In the genomic region with DNA sequence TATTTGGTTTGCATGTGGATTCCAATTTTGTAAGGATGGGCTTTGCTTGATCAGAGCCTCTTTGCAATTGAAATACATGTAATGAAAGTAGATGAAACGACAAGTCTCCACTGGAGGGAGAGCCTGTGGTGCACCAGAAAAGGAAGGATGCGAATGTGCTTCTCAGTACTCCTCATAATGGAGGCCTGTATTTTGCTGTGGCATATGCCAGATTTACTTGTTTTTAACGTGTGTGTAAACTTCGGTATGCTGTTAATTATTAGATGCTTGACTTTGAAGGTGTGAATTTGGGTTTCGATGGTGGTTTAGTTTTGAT, we compare ENCODE assay signal across 8 cellular contexts. TPM values are rescaled to one million over a fixed set of nuclear protein-coding genes. Genes with fewer than 3 reads are reported as not detected.
DNase-seq lines count a peak whose midpoint lies in the region; ATAC-seq and TF ChIP-seq lines count a peak whose summit lies in the region.

No MANE protein-coding gene starts in this region.

- H3K9me3 Mint-ChIP-seq in activated CD4-positive, alpha-beta memory T cell treated with anti-CD3 and anti-CD28 coated beads, Interleukin-2, amount 10 ng/mL, durations not matched to agents 7 days and 5 days: no peaks in the 10 kb centered on the region

- CTCF ChIA-PET in activated CD4-positive, alpha-beta memory T cell treated with anti-CD3 and anti-CD28 coated beads, Interleukin-2, amount 10 ng/mL, durations not matched to agents 7 days and 5 days (lab: Charles Lee): no interaction called here

- in situ Hi-C loops in G401 (cut with HindIII; ENCODE audit: low sequenced_read_pairs): no loop called here

- ATAC-seq in HG03439 (IDR thresholded peaks at IDR 0.05; ENCODE audit: unreplicated experiment) (no peak), GM19023 (IDR thresholded peaks at IDR 0.05; ENCODE audit: unreplicated experiment) (no peak)

- POLR2A ChIA-PET in activated CD4-positive, alpha-beta memory T cell treated with anti-CD3 and anti-CD28 coated beads, Interleukin-2, amount 10 ng/mL, durations not matched to agents 7 days and 5 days (lab: Charles Lee): interaction anchor here (1.4 to 6.1 kb wide), 2 partner anchors 20 to 96 kb away, joined by 4 to 75 read pairs; no protein-coding TSS in a partner anchor

- H3K4me1 Mint-ChIP-seq in activated CD4-positive, alpha-beta memory T cell treated with anti-CD3 and anti-CD28 coated beads, Interleukin-2, amount 10 ng/mL, durations not matched to agents 7 days and 5 days: peaks cover 40% of the 10 kb centered on the region

- H3K36me3 Mint-ChIP-seq in activated CD4-positive, alpha-beta memory T cell treated with anti-CD3 and anti-CD28 coated beads, Interleukin-2, amount 10 ng/mL, durations not matched to agents 7 days and 5 days (ENCODE audit: low read depth): peaks cover 51% of the 10 kb centered on the region

- H3K27ac Mint-ChIP-seq in activated CD4-positive, alpha-beta memory T cell treated with anti-CD3 and anti-CD28 coated beads, Interleukin-2, amount 10 ng/mL, durations not matched to agents 7 days and 5 days: peak overlapping the region; percentile 88

- H3K27me3 Mint-ChIP-seq in activated CD4-positive, alpha-beta memory T cell treated with anti-CD3 and anti-CD28 coated beads, Interleukin-2, amount 10 ng/mL, durations not matched to agents 7 days and 5 days: peaks cover 8% of the 10 kb centered on the region

- peak overlapping the region; percentile 99 for H3K4me3 Mint-ChIP-seq in activated CD4-positive, alpha-beta memory T cell treated with anti-CD3 and anti-CD28 coated beads, Interleukin-2, amount 10 ng/mL, durations not matched to agents 7 days and 5 days

- peak; percentile 40 for DNase-seq in A172 (ENCODE audit: low spot score)
- peak; percentile 17 for DNase-seq in G401 (ENCODE audit: low spot score)
- peak; percentile 51 for DNase-seq in Jurkat, Clone E6-1 (ENCODE audit: low read depth, low spot score)
- peak; percentile 51 for DNase-seq in activated CD4-positive, alpha-beta memory T cell treated with anti-CD3 and anti-CD28 coated beads, Interleukin-2, amount 10 ng/mL, durations not matched to agents 7 days and 5 days
- peak; percentile 44 for DNase-seq in fibroblast of villous mesenchyme (ENCODE audit: low read depth)
- no peak for DNase-seq in skeletal muscle cell (ENCODE audit: low read depth)

- TF ChIP-seq CTCF in fibroblast of villous mesenchyme (IDR thresholded peaks at IDR 0.05; ENCODE audit: insufficient read depth, low read depth, low read length): peak; percentile 37

- H3K4me3 ChIP-seq in Jurkat, Clone E6-1 (ENCODE audit: low read length): no peak overlapping the region
- H3K4me3 ChIP-seq in fibroblast of villous mesenchyme (ENCODE audit: low read depth, low read length) (peak overlapping the region; percentile 85), skeletal muscle cell (ENCODE audit: low read depth, low read length) (peak overlapping the region; percentile 89)

RNA-seq across cellular contexts. Expression of gene DYRK2, which starts 2.8 kb away (rescaled TPM):
- total RNA-seq in A172 (2014; rRNA removed; shearing (Covaris generic)): 17.3 and 22.4 TPM in 2 replicates
- total RNA-seq in G401 (2014; rRNA removed; shearing (Covaris generic)): 8.9 and 14.8 TPM in 2 replicates
- 15.1 TPM for polyA plus RNA-seq in Jurkat, Clone E6-1 (2012; ENCODE audit: insufficient read depth, insufficient read length)
- 10 to 100 TPM; 49.5 to 53.5 TPM for total RNA-seq in activated CD4-positive, alpha-beta memory T cell treated with anti-CD3 and anti-CD28 coated beads, Interleukin-2, amount 10 ng/mL, durations not matched to agents 7 days and 5 days
- total RNA-seq in fibroblast of villous mesenchyme: 20.7 and 25.1 TPM in 2 replicates
